Comparison of ENCODE assay signal across 26 cellular contexts in the genomic region with DNA sequence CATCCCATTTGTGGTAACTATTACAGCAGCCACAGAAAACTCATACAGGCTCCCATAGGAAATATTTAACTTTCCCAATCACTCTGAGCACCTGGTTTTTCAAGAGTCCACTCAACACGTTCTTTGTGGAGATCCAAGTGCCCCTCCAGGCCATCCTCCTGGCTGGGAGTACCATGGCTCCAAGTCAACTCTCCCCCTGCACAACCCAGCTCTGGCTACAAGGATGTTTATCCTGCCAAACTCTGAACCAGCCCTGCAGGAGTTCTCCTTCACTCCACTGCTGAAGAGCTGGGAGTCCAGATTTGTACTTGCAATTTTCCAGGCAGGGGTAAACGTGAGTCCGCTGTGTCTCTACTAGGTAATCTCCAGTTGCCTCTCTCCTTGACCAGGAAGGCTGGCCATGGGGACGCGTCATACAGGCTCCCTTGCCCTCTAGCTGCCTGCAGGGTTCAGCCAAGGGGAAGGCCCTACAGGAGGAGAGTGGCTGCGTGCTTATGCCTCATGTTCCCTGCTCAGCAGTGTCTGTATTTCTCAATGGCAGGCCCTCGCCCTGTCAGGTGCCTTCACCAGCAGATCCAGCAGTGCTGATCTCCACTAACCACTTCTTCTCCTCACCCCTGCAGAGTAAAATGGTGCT. TPM values are rescaled to one million over a fixed set of nuclear protein-coding genes. Genes with fewer than 3 reads are reported as not detected.
A peak's percentile ranks its signal among the peaks of the same experiment; 100 is the strongest.
DNase-seq lines count a peak whose midpoint lies in the region; ATAC-seq, FAIRE-seq and TF ChIP-seq lines count a peak whose summit lies in the region.
"Had no signal": no experiment of that assay in that cellular context is flagged by ENCODE, and none has a peak within 500 bp of the region (broad histone marks: within the 10 kb centered on the region; RNA-seq: fewer than 3 reads in every experiment).

No MANE protein-coding gene starts in this region.

- intact Hi-C loops in HepG2 (cut with micrococcal nuclease; ENCODE audit: unreplicated experiment) = no loop called here
- intact Hi-C loops in right lobe of liver (cut with DNase I) = no loop called here

- no peak for TF ChIP-seq RAD21 in HepG2 (CRISPR knock-in tag; IDR thresholded peaks at IDR 0.05)

- 51% methylated on average over 4 of the region's 7 CpGs for WGBS in HepG2 (ENCODE audit: low lambda C conversion rate)
- 66% methylated on average over 5 of the region's 7 CpGs for WGBS in right lobe of liver (ENCODE audit: insufficient coverage, low coverage, low lambda C conversion rate, missing lambda C conversion rate)
- 88 to 89% methylated on average over 7 of the region's 7 CpGs for WGBS in tibial nerve, 2 donors

- H3K27ac Mint-ChIP-seq in nephron = peak overlapping the region in 2 of 3 experiments; percentile 5 to 25
- H3K27ac Mint-ChIP-seq: CD8-positive, alpha-beta T cell; HFFc6 had no signal

- no peaks in the 10 kb centered on the region for H3K36me3 ChIP-seq in HepG2 (replicated peaks in 1 of 2; ENCODE audit: control insufficient read depth in 1 of 2, insufficient read depth in 2 of 2, low read length in 2 of 2)
- no peaks in the 10 kb centered on the region for H3K36me3 ChIP-seq in right lobe of liver
- no peaks in the 10 kb centered on the region for H3K36me3 ChIP-seq in tibial nerve
- H3K36me3 ChIP-seq: MG63 had no signal

- H3K4me3 Mint-ChIP-seq in nephron = no peak overlapping the region
- H3K4me3 Mint-ChIP-seq: CD8-positive, alpha-beta T cell; HFFc6 had no signal

- peak; percentile 82 for ATAC-seq in HepG2
- no peak for ATAC-seq in right lobe of liver
- no peak for ATAC-seq in HG03354 (IDR thresholded peaks at IDR 0.05; ENCODE audit: poor library complexity, severe bottlenecking, unreplicated experiment)
- ATAC-seq: CD8-positive, alpha-beta T cell; K562 had no signal

- CTCF ChIA-PET in HepG2 (lab: Yijun Ruan, JAX; ENCODE audit: low intra/inter-chr PET ratio, low total read pairs) = no interaction called here

- in situ Hi-C loops in HepG2 (cut with HindIII; ENCODE audit: extremely low pct_ligation_motif_present, low pct_unique_long_range_greater_than_20kb) = no loop called here

- TF ChIP-seq CTCF in HepG2 (CRISPR knock-in tag; IDR thresholded peaks at IDR 0.05) (no peak), right lobe of liver (IDR thresholded peaks at IDR 0.05) (no peak), nephron (IDR thresholded peaks at IDR 0.05; ENCODE audit: unreplicated experiment in 3 of 3) (no peak), tibial nerve (IDR thresholded peaks at IDR 0.05) (no peak)

- no peaks in the 10 kb centered on the region for H3K9me3 ChIP-seq in HepG2 (ENCODE audit: low read length)
- H3K9me3 ChIP-seq in right lobe of liver = no peaks in the 10 kb centered on the region
- H3K9me3 ChIP-seq in tibial nerve = no peaks in the 10 kb centered on the region
- H3K9me3 ChIP-seq: MG63, SK-N-SH had no signal

- POLR2A ChIA-PET in HepG2 (lab: Yijun Ruan, JAX) = no interaction called here

- peaks cover 10% of the 10 kb centered on the region for H3K4me1 ChIP-seq in HepG2 (ENCODE audit: insufficient read depth, low read length)
- H3K4me1 ChIP-seq in right lobe of liver = no peaks in the 10 kb centered on the region
- peaks cover 0 to 26% (median 0%) of the 10 kb centered on the region in 4 donors for H3K4me1 ChIP-seq in tibial nerve

- TF ChIP-seq EP300 in HepG2 (IDR thresholded peaks at IDR 0.05; ENCODE audit: low read depth in 2 of 2, low read length in 2 of 2) (no peak), HepG2 (CRISPR knock-in tag; IDR thresholded peaks at IDR 0.05; ENCODE audit: borderline replicate concordance) (no peak), tibial nerve (IDR thresholded peaks at IDR 0.05) (no peak)

- H3K27ac ChIP-seq in HepG2 (ENCODE audit: extremely low read length, insufficient read depth, low read length) = no peak overlapping the region
- no peak overlapping the region for H3K27ac ChIP-seq in right lobe of liver
- no peak overlapping the region for H3K27ac ChIP-seq in tibial nerve

- BruUV-seq in HepG2 (replicated peaks; lab: Mats Ljungman, UMichigan) = no TSS peak

- H3K36me3 Mint-ChIP-seq in nephron (ENCODE audit: low read depth) = no peaks in the 10 kb centered on the region
- H3K36me3 Mint-ChIP-seq: CD8-positive, alpha-beta T cell had no signal

- no peak overlapping the region for H3K4me2 ChIP-seq in HepG2 (ENCODE audit: low read depth, low read length)
- H3K4me2 ChIP-seq: SK-N-SH had no signal

- H3K4me3 ChIP-seq in HepG2 (replicated peaks in 1 of 3; ENCODE audit: insufficient read depth in 1 of 3, low read depth in 2 of 3, low read length in 3 of 3) = no peak overlapping the region; a peak in 1 of 6 replicates
- no peak overlapping the region for H3K4me3 ChIP-seq in right lobe of liver
- H3K4me3 ChIP-seq in tibial nerve = no peak overlapping the region
- H3K4me3 ChIP-seq: K562, MG63 had no signal

- no peaks in the 10 kb centered on the region for H3K27me3 Mint-ChIP-seq in nephron (ENCODE audit: low read depth)

- H3K4me1 Mint-ChIP-seq in nephron = peaks cover 34% of the 10 kb centered on the region

- no peaks in the 10 kb centered on the region for H3K27me3 ChIP-seq in HepG2 (ENCODE audit: control insufficient read depth in 1 of 2, insufficient read depth in 2 of 2, low read length in 2 of 2)
- no peaks in the 10 kb centered on the region for H3K27me3 ChIP-seq in right lobe of liver
- H3K27me3 ChIP-seq in tibial nerve = no peaks in the 10 kb centered on the region
- H3K27me3 ChIP-seq: MG63 had no signal

- no peak for TF ChIP-seq POLR2A in HepG2 (IDR thresholded peaks at IDR 0.05; ENCODE audit: insufficient read depth in 1 of 2, low read depth in 2 of 2, low read length in 2 of 2)
- TF ChIP-seq POLR2A in right lobe of liver (IDR thresholded peaks at IDR 0.05) = no peak
- no peak for TF ChIP-seq POLR2A in tibial nerve (IDR thresholded peaks at IDR 0.05)

- H3K9me3 Mint-ChIP-seq in nephron = no peaks in the 10 kb centered on the region
- H3K9me3 Mint-ChIP-seq: CD8-positive, alpha-beta T cell; HFFc6 had no signal

- no peak overlapping the region for H3K9ac ChIP-seq in HepG2 (ENCODE audit: insufficient read depth, low read depth, low read length)
- H3K9ac ChIP-seq: SK-N-SH had no signal

- no peak overlapping the region for H2AFZ ChIP-seq in HepG2 (ENCODE audit: low read length)

- DNase-seq in HepG2 (ENCODE audit: low spot score) = no peak
- DNase-seq in right lobe of liver = no peak
- DNase-seq in NCI-H510A (lab: John Stamatoyannopoulos, UW) = peak; percentile 54
- no peak for DNase-seq in effector CD4-positive, alpha-beta T cell
- DNase-seq in tibial nerve (ENCODE audit: low spot score in 2 of 2) = no peak
- DNase-seq: 8988T; AML-193; C1 segment of cervical spinal cord; CD8-positive, alpha-beta T cell; EL; GF-D8; HFFc6; MG63; NCI-H1092; NCI-H1436 treated with DMSO at 0.1 percent for 48 hours; NCI-H2029; NCI-H2171 treated with DMSO at 0.1 percent for 48 hours; NCI-H446 treated with DMSO at 0.1 percent for 48 hours; NCI-H748 treated with DMSO at 0.1 percent for 48 hours; NK-92 treated with Interleukin-12 subunit alpha and Interleukin-12 subunit beta, amount 100 ng/mL, for 24 hours; SIG-M5; SK-N-SH had no signal

- no peaks in the 10 kb centered on the region for H3K79me2 ChIP-seq in HepG2 (ENCODE audit: insufficient read depth, low read length)

- no peaks in the 10 kb centered on the region for H4K20me1 ChIP-seq in HepG2 (ENCODE audit: insufficient read depth, low read length)

- FAIRE-seq in HepG2 (lab: Jason Lieb, UNC) = no peak
- FAIRE-seq: H54, K562 had no signal

TF ChIP-seq in HepG2, 621 proteins besides CTCF, POLR2A, EP300 and RAD21 (continues in another document):
- TF ChIP-seq MXI1 (IDR thresholded peaks at IDR 0.05; ENCODE audit: borderline replicate concordance, low read depth, low read length) (no peak), SMARCE1 (IDR thresholded peaks at IDR 0.05; ENCODE audit: borderline replicate concordance) (no peak), AHR (CRISPR knock-in tag; IDR thresholded peaks at IDR 0.05) (no peak), NFYB (CRISPR knock-in tag; IDR thresholded peaks at IDR 0.05) (no peak), TOE1 (CRISPR knock-in tag; IDR thresholded peaks at IDR 0.05) (no peak), ZNF839 (CRISPR knock-in tag; IDR thresholded peaks at IDR 0.05; ENCODE audit: borderline replicate concordance) (no peak), MYC (CRISPR knock-in tag; IDR thresholded peaks at IDR 0.05; ENCODE audit: borderline replicate concordance) (no peak), ZFP90 (CRISPR knock-in tag; IDR thresholded peaks at IDR 0.05; ENCODE audit: borderline replicate concordance) (no peak), ZNF331 (CRISPR knock-in tag; IDR thresholded peaks at IDR 0.05) (no peak)

RNA-seq across cellular contexts. Expression of a gene that starts 29.9 kb away (rescaled TPM):
- total RNA-seq in HepG2 (2016; rRNA removed; fragmentation: Illumina TruSeq; extraction: Trizol) (27.2 and 47.1 TPM in 2 replicates), right lobe of liver (10 to 100 TPM; 19.9 to 35.6 (median 32.0) TPM), tibial nerve (100 to 1,000 TPM; 115 to 148 (median 138) TPM)
- 11.8 and 17.4 TPM in 2 replicates for total RNA-seq in HepG2 (2016; cell fraction: cytosol; rRNA removed; fragmentation: Illumina TruSeq; extraction: Trizol; ENCODE audit: low read depth)
- 25.5 and 51.3 TPM in 2 replicates for total RNA-seq in HepG2 (2016; cell fraction: insoluble cytoplasmic fraction; rRNA removed; fragmentation: Illumina TruSeq; extraction: Trizol)
- total RNA-seq in HepG2 (2016; cell fraction: membrane; rRNA removed; fragmentation: Illumina TruSeq; extraction: Trizol) = 9.4 and 9.9 TPM in 2 replicates
- 100 and 117 TPM in 2 replicates for total RNA-seq in HepG2 (2016; cell fraction: nucleus; rRNA removed; fragmentation: Illumina TruSeq; extraction: Trizol)
- polyA plus RNA-seq in HepG2 (2011; rRNA removed) = 70.6 and 81.6 TPM in 2 replicates
- polyA plus RNA-seq in HepG2 (2011; cell fraction: cytosol; rRNA removed) = 10.8 and 12.2 TPM in 2 replicates
- 336 and 397 TPM in 2 replicates for polyA plus RNA-seq in HepG2 (2011; cell fraction: nucleus; rRNA removed)
- 62.3 and 76.1 TPM in 2 replicates for polyA plus RNA-seq in HepG2 (2012)
- polyA plus RNA-seq in HepG2 (2016; cell fraction: cytosol; fragmentation: Illumina TruSeq; extraction: Trizol; ENCODE audit: low read depth) = 1.0 and 1.9 TPM in 2 replicates
- 50.3 and 50.9 TPM in 2 replicates for polyA plus RNA-seq in HepG2 (2016; cell fraction: insoluble cytoplasmic fraction; fragmentation: Illumina TruSeq; extraction: Trizol; ENCODE audit: low read depth)
- polyA plus RNA-seq in HepG2 (2016; cell fraction: membrane; fragmentation: Illumina TruSeq; extraction: Trizol; ENCODE audit: low read depth) = 3.7 and 3.8 TPM in 2 replicates
- 268 and 280 TPM in 2 replicates for polyA plus RNA-seq in HepG2 (2016; cell fraction: nucleus; fragmentation: Illumina TruSeq; extraction: Trizol; ENCODE audit: insufficient read depth, low read depth)
- polyA minus RNA-seq in HepG2 (2011; rRNA and poly(A)+ RNA removed; ENCODE audit: low replicate concordance) = 8.6 and 10.0 TPM in 2 replicates
- polyA minus RNA-seq in HepG2 (2011; cell fraction: cytosol; rRNA and poly(A)+ RNA removed) = 4.7 and 5.7 TPM in 2 replicates
- polyA minus RNA-seq in HepG2 (2011; cell fraction: nucleus; rRNA and poly(A)+ RNA removed) = 125 and 143 TPM in 2 replicates
